ENCODE assay signal across 21 cellular contexts in genomic region chr19:28021316-28022185, GRCh38.
A peak's percentile ranks its signal among the peaks of the same experiment; 100 is the strongest.
DNase-seq lines count a peak whose midpoint lies in the region; ATAC-seq, FAIRE-seq and TF ChIP-seq lines count a peak whose summit lies in the region.
"Had no signal": no experiment of that assay in that cellular context is flagged by ENCODE, and none has a peak within 500 bp of the region (broad histone marks: within the 10 kb centered on the region; RNA-seq: fewer than 3 reads in every experiment).

No MANE protein-coding gene starts in this region.

- in situ Hi-C loops in KBM-7 (cut with MboI; ENCODE audit: low pct_unique_long_range_greater_than_20kb, low sequenced_read_pairs), result no loop called here

- H3K27me3 Mint-ChIP-seq in astrocyte (ENCODE audit: low read depth, unreplicated experiment) (peaks cover 22% of the 10 kb centered on the region), neural progenitor cell (ENCODE audit: insufficient read depth, low read depth) (no peaks in the 10 kb centered on the region)
- H3K27me3 Mint-ChIP-seq in activated CD4-positive, alpha-beta T cell treated with anti-CD3 and anti-CD28 coated beads, Interleukin-2, amount 10 ng/mL, durations not matched to agents 24 days and 14 days, result no peaks in the 10 kb centered on the region
- H3K27me3 Mint-ChIP-seq: CD4-positive, CD25-positive, alpha-beta regulatory T cell had no signal

- H3K27ac ChIP-seq in astrocyte (ENCODE audit: low read depth, low read length) (no peak overlapping the region), neural progenitor cell (no peak overlapping the region)
- H3K27ac ChIP-seq: 22Rv1, SK-N-MC had no signal

- H3K79me2 ChIP-seq in astrocyte (ENCODE audit: insufficient read depth, low read length) (no peaks in the 10 kb centered on the region), neural progenitor cell (ENCODE audit: low read depth) (no peaks in the 10 kb centered on the region)

- no peak for FAIRE-seq in astrocyte (lab: Jason Lieb, UNC)
- FAIRE-seq: HepG2 had no signal

- H3K9me3 Mint-ChIP-seq in astrocyte (ENCODE audit: unreplicated experiment) (no peaks in the 10 kb centered on the region), neural progenitor cell (no peaks in the 10 kb centered on the region)
- H3K9me3 Mint-ChIP-seq in activated CD4-positive, alpha-beta T cell treated with anti-CD3 and anti-CD28 coated beads, Interleukin-2, amount 10 ng/mL, durations not matched to agents 24 days and 14 days, result peaks cover 4% of the 10 kb centered on the region

- no peak overlapping the region for H3K4me2 ChIP-seq in astrocyte (ENCODE audit: low read length)
- H3K4me2 ChIP-seq in neural progenitor cell, result no peak overlapping the region

- H3K4me3 ChIP-seq in astrocyte (ENCODE audit: insufficient read depth, low read depth, low read length) (no peak overlapping the region), neural progenitor cell (no peak overlapping the region)
- H3K4me3 ChIP-seq: SK-N-MC had no signal

- ATAC-seq in GM21447 (IDR thresholded peaks at IDR 0.05; ENCODE audit: unreplicated experiment), result no peak
- ATAC-seq: HepG2 had no signal

- no peak for TF ChIP-seq CTCF in astrocyte (IDR thresholded peaks at IDR 0.05; ENCODE audit: insufficient read depth, low read depth, low read length)
- TF ChIP-seq CTCF in neural progenitor cell (IDR thresholded peaks at IDR 0.05), result no peak

- H3F3A ChIP-seq in neural progenitor cell (ENCODE audit: low read depth), result no peaks in the 10 kb centered on the region

- H3K4me1 ChIP-seq in astrocyte (ENCODE audit: insufficient read depth, low read length), result peaks cover 4% of the 10 kb centered on the region
- H3K4me1 ChIP-seq in neural progenitor cell, result peaks cover 13% of the 10 kb centered on the region

- H3K36me3 Mint-ChIP-seq in astrocyte (ENCODE audit: low read depth, unreplicated experiment) (no peaks in the 10 kb centered on the region), neural progenitor cell (no peaks in the 10 kb centered on the region)
- no peaks in the 10 kb centered on the region for H3K36me3 Mint-ChIP-seq in activated CD4-positive, alpha-beta T cell treated with anti-CD3 and anti-CD28 coated beads, Interleukin-2, amount 10 ng/mL, durations not matched to agents 24 days and 14 days (ENCODE audit: low read depth)
- H3K36me3 Mint-ChIP-seq: CD4-positive, CD25-positive, alpha-beta regulatory T cell had no signal

- H3K9ac ChIP-seq in astrocyte (ENCODE audit: low read length) (no peak overlapping the region), neural progenitor cell (no peak overlapping the region)

- H3K27ac Mint-ChIP-seq in astrocyte (ENCODE audit: unreplicated experiment) (peak overlapping the region; percentile 66), neural progenitor cell (peak overlapping the region; percentile 50)
- H3K27ac Mint-ChIP-seq in activated CD4-positive, alpha-beta T cell treated with anti-CD3 and anti-CD28 coated beads, Interleukin-2, amount 10 ng/mL, durations not matched to agents 24 days and 14 days, result no peak overlapping the region
- H3K27ac Mint-ChIP-seq: CD4-positive, CD25-positive, alpha-beta regulatory T cell had no signal

- H2AFZ ChIP-seq in astrocyte (ENCODE audit: low read depth, low read length) (no peak overlapping the region), neural progenitor cell (replicated peaks) (no peak overlapping the region)

- H4K20me1 ChIP-seq in astrocyte (ENCODE audit: insufficient read depth, low read length) (no peaks in the 10 kb centered on the region), neural progenitor cell (ENCODE audit: low read depth) (no peaks in the 10 kb centered on the region)

- H3K9me3 ChIP-seq in astrocyte (ENCODE audit: insufficient read depth, low read depth, low read length) (no peaks in the 10 kb centered on the region), neural progenitor cell (ENCODE audit: low read depth) (no peaks in the 10 kb centered on the region)

- H3K27me3 ChIP-seq in astrocyte (ENCODE audit: insufficient read depth, low read length), result no peaks in the 10 kb centered on the region
- H3K27me3 ChIP-seq in neural progenitor cell, result no peaks in the 10 kb centered on the region

- DNase-seq in NCI-H345 (lab: John Stamatoyannopoulos, UW) (peak; percentile 5), NCI-H345 treated with DMSO at 0.1 percent for 48 hours (lab: John Stamatoyannopoulos, UW; ENCODE audit: unreplicated experiment) (no peak), astrocyte (ENCODE audit: low read depth) (no peak), neural progenitor cell (ENCODE audit: low spot score) (no peak), KBM-7 (no peak)
- DNase-seq in activated CD4-positive, alpha-beta T cell treated with anti-CD3 and anti-CD28 coated beads, Interleukin-2, amount 10 ng/mL, durations not matched to agents 24 days and 14 days, result no peak
- DNase-seq in stimulated activated CD4-positive, alpha-beta T cell treated with anti-CD3 and anti-CD28 coated beads, Interleukin-2, amount 100 ng/mL, for 24 hours, result no peak
- DNase-seq: CD4-positive, CD25-positive, alpha-beta regulatory T cell; COR-L47; DMS 273 treated with DMSO at 0.1 percent for 48 hours; GDM1; NCI-H1048; NCI-H1436; NCI-H1930; NCI-H510A; NCI-H748 treated with DMSO at 0.1 percent for 48 hours; SHP77 had no signal

- intact Hi-C loops in activated CD4-positive, alpha-beta T cell treated with anti-CD3 and anti-CD28 coated beads, Interleukin-2, amount 10 ng/mL, durations not matched to agents 24 days and 14 days (cut with micrococcal nuclease), result no loop called here

- no peaks in the 10 kb centered on the region for H3K36me3 ChIP-seq in astrocyte (ENCODE audit: insufficient read depth, low read length)
- H3K36me3 ChIP-seq in neural progenitor cell, result no peaks in the 10 kb centered on the region

- H3K4me3 Mint-ChIP-seq in astrocyte (ENCODE audit: unreplicated experiment) (no peak overlapping the region), neural progenitor cell (no peak overlapping the region)
- H3K4me3 Mint-ChIP-seq in activated CD4-positive, alpha-beta T cell treated with anti-CD3 and anti-CD28 coated beads, Interleukin-2, amount 10 ng/mL, durations not matched to agents 24 days and 14 days, result no peak overlapping the region
- H3K4me3 Mint-ChIP-seq: CD4-positive, CD25-positive, alpha-beta regulatory T cell had no signal

- H3K4me1 Mint-ChIP-seq in astrocyte (ENCODE audit: low read depth, unreplicated experiment) (peaks cover 11% of the 10 kb centered on the region), neural progenitor cell (peaks cover 41% of the 10 kb centered on the region)
- no peaks in the 10 kb centered on the region for H3K4me1 Mint-ChIP-seq in activated CD4-positive, alpha-beta T cell treated with anti-CD3 and anti-CD28 coated beads, Interleukin-2, amount 10 ng/mL, durations not matched to agents 24 days and 14 days
- H3K4me1 Mint-ChIP-seq: CD4-positive, CD25-positive, alpha-beta regulatory T cell had no signal
